ENCODE assay signal across 8 cellular contexts in the genomic region with DNA sequence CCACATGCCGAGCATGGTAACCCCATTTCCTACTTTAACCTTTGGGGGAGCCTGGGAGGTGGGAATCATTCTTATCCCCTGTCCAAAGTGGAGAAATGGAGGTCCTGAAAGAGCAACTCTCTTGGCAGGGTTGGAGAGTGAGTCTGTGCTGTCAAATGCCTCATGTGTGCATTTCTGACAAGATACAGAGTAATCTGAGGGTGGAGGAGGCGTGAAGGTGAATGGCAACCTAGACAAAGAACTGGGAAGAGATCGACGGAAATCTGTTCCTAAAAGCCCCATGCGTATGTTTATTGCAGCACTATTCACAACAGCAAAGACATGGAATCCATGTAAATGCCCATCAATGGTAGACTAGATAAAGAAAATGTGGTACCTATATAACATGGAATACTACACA.
"Had no signal": no experiment of that assay in that cellular context is flagged by ENCODE, and none has a peak within 500 bp of the region (broad histone marks: within the 10 kb centered on the region; RNA-seq: fewer than 3 reads in every experiment).

No MANE protein-coding gene starts in this region.

- H3K27ac ChIP-seq: GM23248 had no signal

- H3K4me1 ChIP-seq: HAP-1 had no signal

- H3K9me3 ChIP-seq: HAP-1 had no signal

- DNase-seq: GM23248, GOT3, H7, H9, HCEC 1CT, HFFc6 had no signal

- H3K36me3 ChIP-seq: HAP-1 had no signal

- H3K4me3 ChIP-seq: GM23248, GM23338, HAP-1 had no signal
